Comparison of ENCODE assay signal across 35 cellular contexts in the genomic region with DNA sequence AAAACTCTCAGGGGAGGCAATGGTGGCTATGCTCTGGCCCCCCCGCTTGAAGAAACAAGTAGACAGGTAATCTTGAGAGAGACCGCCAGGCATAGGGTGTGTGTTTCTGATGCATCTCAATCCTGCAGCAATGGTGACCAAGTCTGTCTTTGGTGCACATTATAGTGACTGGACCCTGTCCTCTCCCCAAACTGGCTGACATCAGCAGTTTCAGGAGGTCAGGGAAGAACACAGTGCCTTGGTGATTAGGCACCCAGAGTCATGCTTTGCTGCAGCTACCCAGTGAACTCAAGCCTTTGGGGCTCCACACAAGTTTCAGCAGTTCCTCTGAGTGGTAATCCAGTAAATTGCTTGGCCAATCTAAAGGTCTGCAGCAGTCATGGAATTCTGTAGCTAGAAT.
"Had no signal": no experiment of that assay in that cellular context is flagged by ENCODE, and none has a peak within 500 bp of the region (broad histone marks: within the 10 kb centered on the region; RNA-seq: fewer than 3 reads in every experiment).

No MANE protein-coding gene starts in this region.

- DNase-seq: activated B cell treated with CpG ODN at 0.5 μM for 24 hours; activated CD4-positive, alpha-beta memory T cell treated with anti-CD3 and anti-CD28 coated beads for 36 hours; activated CD4-positive, alpha-beta T cell treated with anti-CD3 and anti-CD28 coated beads for 4 hours; activated CD4-positive, alpha-beta T cell treated with anti-CD3 and anti-CD28 coated beads, Interleukin-2, amount 10 ng/mL, durations not matched to agents 24 days and 14 days; activated CD4-positive, alpha-beta T cell treated with anti-CD3 and anti-CD28 coated beads, Interleukin-2, amount 50 U/mL, for 1 hour; activated CD4-positive, alpha-beta T cell treated with anti-CD3 and anti-CD28 coated beads, Interleukin-2, amount 50 U/mL, for 4 hours; activated CD4-positive, CD25-positive, alpha-beta regulatory T cell treated with anti-CD3 and anti-CD28 coated beads, Interleukin-2, amount 50 U/mL, for 72 hours; activated CD8-positive, alpha-beta memory T cell treated with anti-CD3 and anti-CD28 coated beads, Interleukin-2, amount 50 U/mL, for 4 hours; activated CD8-positive, alpha-beta T cell treated with anti-CD3 and anti-CD28 coated beads for 36 hours; activated effector memory CD4-positive, alpha-beta T cell treated with anti-CD3 and anti-CD28 coated beads, Interleukin-2, amount 50 U/mL, for 16 hours; activated gamma-delta T cell treated with Interleukin-2 at 50 U/mL for 16 hours; activated naive CD4-positive, alpha-beta T cell; activated naive CD4-positive, alpha-beta T cell treated with anti-CD3 and anti-CD28 coated beads for 36 hours; activated naive CD4-positive, alpha-beta T cell treated with anti-CD3 and anti-CD28 coated beads, Interleukin-2, amount 50 U/mL, for 16 hours; activated naive CD8-positive, alpha-beta T cell treated with anti-CD3 and anti-CD28 coated beads for 36 hours; activated T-cell treated with anti-CD3 and anti-CD28 coated beads for 4 hours; activated T-cell treated with anti-CD3 and anti-CD28 coated beads, Interleukin-2, amount 50 U/mL, for 1 hour; activated T-cell treated with anti-CD3 and anti-CD28 coated beads, Interleukin-2, amount 50 U/mL, for 4 hours; activated T-cell treated with anti-CD3 and anti-CD28 coated beads, Interleukin-2, amount 50 U/mL, for 72 hours; adrenal gland; amniotic stem cell; aorta; body of pancreas; brain microvascular endothelial cell; caudate nucleus; cerebellar nuclear complex; T-helper 1 cell; T-helper 2 cell; T-helper 9 cell had no signal

- H3K4me1 ChIP-seq: adrenal gland, body of pancreas, breast epithelium had no signal

- H3K36me3 ChIP-seq: adrenal gland, brain microvascular endothelial cell, breast epithelium, cardiac muscle cell had no signal

- H3K27me3 ChIP-seq: body of pancreas, brain microvascular endothelial cell, cardiac muscle cell had no signal

- H3K27ac ChIP-seq: adrenal gland, body of pancreas, brain microvascular endothelial cell, breast epithelium, cardiac muscle cell, VCaP had no signal

- ATAC-seq: activated CD8-positive, alpha-beta T cell treated with anti-CD3 and anti-CD28 coated beads for 36 hours; activated naive CD4-positive, alpha-beta T cell treated with anti-CD3 and anti-CD28 coated beads, Interleukin-2, amount 50 U/mL, for 72 hours; activated T-cell treated with anti-CD3 and anti-CD28 coated beads, Interleukin-2, amount 50 U/mL, for 4 hours; activated T-cell treated with anti-CD3 and anti-CD28 coated beads, Interleukin-2, amount 50 U/mL, for 72 hours; activated T-helper 17 cell treated with anti-CD3 and anti-CD28 coated beads, Interleukin-2, amount 50 U/mL, for 72 hours; body of pancreas had no signal

- H3K4me3 ChIP-seq: adrenal gland, body of pancreas, breast epithelium, cardiac muscle cell had no signal

- FAIRE-seq: TTC549 had no signal

- H3K9me3 ChIP-seq: adrenal gland, body of pancreas had no signal
